1 cellular context compared by ENCODE assay signal in the genomic region with DNA sequence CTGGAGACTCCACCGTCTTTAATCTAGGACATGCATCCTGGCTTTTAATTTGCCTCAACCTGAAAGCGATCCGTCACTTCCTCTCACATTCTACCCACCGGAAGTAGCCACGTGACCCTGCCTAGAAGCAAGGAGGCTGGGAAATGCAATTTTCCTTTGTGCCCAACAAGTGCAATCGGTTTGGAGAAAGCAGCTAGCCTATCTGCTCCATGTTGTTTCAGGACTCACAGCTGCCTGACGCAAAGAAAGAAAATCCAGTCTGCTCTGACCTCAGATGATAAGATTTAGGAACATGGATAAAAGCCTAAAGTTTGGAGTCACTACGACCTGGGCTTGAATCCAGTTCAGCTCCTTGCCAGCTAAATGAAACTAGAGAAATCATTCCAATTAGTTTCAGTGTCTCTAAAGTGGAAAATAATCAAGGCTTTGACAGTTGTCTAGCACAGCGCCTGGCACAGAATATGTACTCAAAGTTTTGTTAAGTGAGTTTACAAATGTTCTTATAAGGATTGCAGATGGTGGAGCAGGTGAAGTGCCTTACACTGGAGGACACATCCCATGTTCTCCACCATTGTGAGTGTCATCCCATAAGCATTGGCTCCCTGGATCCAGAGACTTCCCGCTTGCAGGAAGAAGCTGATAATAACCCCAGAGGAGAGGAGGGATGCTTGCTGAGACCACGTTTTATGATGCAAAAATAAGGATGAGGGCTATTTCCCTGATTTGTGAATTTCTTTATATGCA.
TF ChIP-seq lines count a peak whose summit lies in the region.

No MANE protein-coding gene starts in this region.

TF ChIP-seq in HepG2, 621 proteins besides CTCF, POLR2A, EP300 and RAD21:
- TF ChIP-seq, protein P1, sequence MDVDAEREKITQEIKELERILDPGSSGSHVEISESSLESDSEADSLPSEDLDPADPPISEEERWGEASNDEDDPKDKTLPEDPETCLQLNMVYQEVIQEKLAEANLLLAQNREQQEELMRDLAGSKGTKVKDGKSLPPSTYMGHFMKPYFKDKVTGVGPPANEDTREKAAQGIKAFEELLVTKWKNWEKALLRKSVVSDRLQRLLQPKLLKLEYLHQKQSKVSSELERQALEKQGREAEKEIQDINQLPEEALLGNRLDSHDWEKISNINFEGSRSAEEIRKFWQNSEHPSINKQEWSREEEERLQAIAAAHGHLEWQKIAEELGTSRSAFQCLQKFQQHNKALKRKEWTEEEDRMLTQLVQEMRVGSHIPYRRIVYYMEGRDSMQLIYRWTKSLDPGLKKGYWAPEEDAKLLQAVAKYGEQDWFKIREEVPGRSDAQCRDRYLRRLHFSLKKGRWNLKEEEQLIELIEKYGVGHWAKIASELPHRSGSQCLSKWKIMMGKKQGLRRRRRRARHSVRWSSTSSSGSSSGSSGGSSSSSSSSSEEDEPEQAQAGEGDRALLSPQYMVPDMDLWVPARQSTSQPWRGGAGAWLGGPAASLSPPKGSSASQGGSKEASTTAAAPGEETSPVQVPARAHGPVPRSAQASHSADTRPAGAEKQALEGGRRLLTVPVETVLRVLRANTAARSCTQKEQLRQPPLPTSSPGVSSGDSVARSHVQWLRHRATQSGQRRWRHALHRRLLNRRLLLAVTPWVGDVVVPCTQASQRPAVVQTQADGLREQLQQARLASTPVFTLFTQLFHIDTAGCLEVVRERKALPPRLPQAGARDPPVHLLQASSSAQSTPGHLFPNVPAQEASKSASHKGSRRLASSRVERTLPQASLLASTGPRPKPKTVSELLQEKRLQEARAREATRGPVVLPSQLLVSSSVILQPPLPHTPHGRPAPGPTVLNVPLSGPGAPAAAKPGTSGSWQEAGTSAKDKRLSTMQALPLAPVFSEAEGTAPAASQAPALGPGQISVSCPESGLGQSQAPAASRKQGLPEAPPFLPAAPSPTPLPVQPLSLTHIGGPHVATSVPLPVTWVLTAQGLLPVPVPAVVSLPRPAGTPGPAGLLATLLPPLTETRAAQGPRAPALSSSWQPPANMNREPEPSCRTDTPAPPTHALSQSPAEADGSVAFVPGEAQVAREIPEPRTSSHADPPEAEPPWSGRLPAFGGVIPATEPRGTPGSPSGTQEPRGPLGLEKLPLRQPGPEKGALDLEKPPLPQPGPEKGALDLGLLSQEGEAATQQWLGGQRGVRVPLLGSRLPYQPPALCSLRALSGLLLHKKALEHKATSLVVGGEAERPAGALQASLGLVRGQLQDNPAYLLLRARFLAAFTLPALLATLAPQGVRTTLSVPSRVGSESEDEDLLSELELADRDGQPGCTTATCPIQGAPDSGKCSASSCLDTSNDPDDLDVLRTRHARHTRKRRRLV (CRISPR knock-in tag; IDR thresholded peaks at IDR 0.05), result no peak
- TF ChIP-seq, protein P2, sequence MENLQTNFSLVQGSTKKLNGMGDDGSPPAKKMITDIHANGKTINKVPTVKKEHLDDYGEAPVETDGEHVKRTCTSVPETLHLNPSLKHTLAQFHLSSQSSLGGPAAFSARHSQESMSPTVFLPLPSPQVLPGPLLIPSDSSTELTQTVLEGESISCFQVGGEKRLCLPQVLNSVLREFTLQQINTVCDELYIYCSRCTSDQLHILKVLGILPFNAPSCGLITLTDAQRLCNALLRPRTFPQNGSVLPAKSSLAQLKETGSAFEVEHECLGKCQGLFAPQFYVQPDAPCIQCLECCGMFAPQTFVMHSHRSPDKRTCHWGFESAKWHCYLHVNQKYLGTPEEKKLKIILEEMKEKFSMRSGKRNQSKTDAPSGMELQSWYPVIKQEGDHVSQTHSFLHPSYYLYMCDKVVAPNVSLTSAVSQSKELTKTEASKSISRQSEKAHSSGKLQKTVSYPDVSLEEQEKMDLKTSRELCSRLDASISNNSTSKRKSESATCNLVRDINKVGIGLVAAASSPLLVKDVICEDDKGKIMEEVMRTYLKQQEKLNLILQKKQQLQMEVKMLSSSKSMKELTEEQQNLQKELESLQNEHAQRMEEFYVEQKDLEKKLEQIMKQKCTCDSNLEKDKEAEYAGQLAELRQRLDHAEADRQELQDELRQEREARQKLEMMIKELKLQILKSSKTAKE (CRISPR knock-in tag; IDR thresholded peaks at IDR 0.05; ENCODE audit: borderline replicate concordance), result no peak
- TF ChIP-seq STAT5B (CRISPR knock-in tag; IDR thresholded peaks at IDR 0.05) (no peak), HOXA9 (CRISPR knock-in tag; IDR thresholded peaks at IDR 0.05; ENCODE audit: borderline replicate concordance) (no peak), SRSF4 (IDR thresholded peaks at IDR 0.05; ENCODE audit: low read depth, low read length, poor library complexity, severe bottlenecking) (no peak), MYC (CRISPR knock-in tag; IDR thresholded peaks at IDR 0.05; ENCODE audit: borderline replicate concordance) (no peak), ZNF510 (CRISPR knock-in tag; IDR thresholded peaks at IDR 0.05; ENCODE audit: low read depth) (no peak)
- TF ChIP-seq, protein P3, sequence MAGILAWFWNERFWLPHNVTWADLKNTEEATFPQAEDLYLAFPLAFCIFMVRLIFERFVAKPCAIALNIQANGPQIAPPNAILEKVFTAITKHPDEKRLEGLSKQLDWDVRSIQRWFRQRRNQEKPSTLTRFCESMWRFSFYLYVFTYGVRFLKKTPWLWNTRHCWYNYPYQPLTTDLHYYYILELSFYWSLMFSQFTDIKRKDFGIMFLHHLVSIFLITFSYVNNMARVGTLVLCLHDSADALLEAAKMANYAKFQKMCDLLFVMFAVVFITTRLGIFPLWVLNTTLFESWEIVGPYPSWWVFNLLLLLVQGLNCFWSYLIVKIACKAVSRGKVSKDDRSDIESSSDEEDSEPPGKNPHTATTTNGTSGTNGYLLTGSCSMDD (CRISPR knock-in tag; IDR thresholded peaks at IDR 0.05), result no peak
